ENCODE assay signal across 8 cellular contexts in the genomic region with DNA sequence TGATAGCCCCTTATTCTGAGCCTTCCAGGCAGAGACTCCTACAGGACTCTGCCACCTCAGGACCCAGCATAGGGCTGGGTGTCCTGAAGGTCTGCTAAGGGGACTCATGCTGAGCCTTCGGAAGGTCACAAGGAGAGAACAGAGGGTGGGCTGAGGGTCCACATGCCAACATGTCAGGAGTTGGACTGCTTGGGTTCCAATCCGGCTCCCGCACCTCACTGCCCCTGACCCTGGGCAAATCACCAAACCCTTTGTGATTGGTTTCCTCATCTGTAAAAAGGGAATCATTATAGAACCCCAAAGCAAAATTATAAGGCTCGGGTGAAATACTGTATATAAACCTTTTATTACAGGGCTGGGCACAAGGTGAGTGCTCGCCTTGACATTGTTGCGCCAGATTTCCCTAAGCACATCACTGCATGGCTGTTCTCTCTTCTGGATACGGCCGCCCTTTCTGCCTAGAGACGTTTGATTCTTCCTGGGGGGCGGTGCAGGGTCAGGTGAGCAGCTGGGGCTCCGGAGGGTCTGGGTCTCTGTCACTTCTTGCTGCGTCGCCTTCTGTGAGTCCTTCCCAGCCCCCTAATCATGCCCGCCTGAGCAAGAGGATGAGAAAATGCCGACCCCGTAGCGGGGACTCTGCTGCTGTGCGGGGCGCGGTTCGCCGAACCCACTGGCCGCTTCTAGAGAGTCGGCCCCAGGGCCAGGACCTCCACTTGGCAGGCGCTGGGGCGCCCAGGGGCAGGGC.
DNase-seq lines count a peak whose midpoint lies in the region; ATAC-seq, FAIRE-seq and TF ChIP-seq lines count a peak whose summit lies in the region.

No MANE protein-coding gene starts in this region.

- peak overlapping the region; percentile 99 for H3K4me2 ChIP-seq in GM12878 (ENCODE audit: control insufficient read depth, insufficient read depth)

- in situ Hi-C loops in GM12878 (cut with MboI) (no loop called here), GM13976 (cut with MboI; ENCODE audit: low sequenced_read_pairs, unreplicated experiment) (no loop called here)

- no peak for TF ChIP-seq POLR2A in GM12878 (IDR thresholded peaks at IDR 0.05; ENCODE audit: low read depth, low read length)
- no peak for TF ChIP-seq POLR2A in right lobe of liver (IDR thresholded peaks at IDR 0.05)
- no peak for TF ChIP-seq POLR2A in upper lobe of left lung (IDR thresholded peaks at IDR 0.05)

- H3K36me3 ChIP-seq in cardiac muscle cell (no peaks in the 10 kb centered on the region), GM12878 (ENCODE audit: control insufficient read depth in 2 of 2, insufficient read depth in 2 of 2, low read length in 1 of 2) (no peaks in the 10 kb centered on the region), right lobe of liver (no peaks in the 10 kb centered on the region), upper lobe of left lung (no peaks in the 10 kb centered on the region)

- H3K27ac ChIP-seq in cardiac muscle cell (no peak overlapping the region), GM12878 (ENCODE audit: control insufficient read depth, insufficient read depth) (no peak overlapping the region), right lobe of liver (peak overlapping the region; percentile 81 to 89 (median 83)), upper lobe of left lung (peak overlapping the region; percentile 86 to 93 (median 89))

- RAD21 ChIA-PET in GM12878 (lab: Charles Lee; ENCODE audit: unreplicated experiment), result interaction anchor here (0.9 to 1.3 kb wide), 2 partner anchors 72 to 75 kb away, joined by 4 to 7 read pairs; no protein-coding TSS in a partner anchor

- TF ChIP-seq CTCF in cardiac muscle cell (IDR thresholded peaks at IDR 0.05; ENCODE audit: low read depth, low read length), result no peak
- TF ChIP-seq CTCF in GM12878 (IDR thresholded peaks at IDR 0.05 in 2 of 3, conservative IDR thresholded peaks at IDR 0.05 in 1 of 3; ENCODE audit: control insufficient read depth in 2 of 3, extremely low read depth in 1 of 3, insufficient read depth in 1 of 3, low read depth in 3 of 3, low read length in 3 of 3), result no peak
- TF ChIP-seq CTCF in right lobe of liver (IDR thresholded peaks at IDR 0.05), result no peak
- no peak for TF ChIP-seq CTCF in upper lobe of left lung (IDR thresholded peaks at IDR 0.05)
- no peak for TF ChIP-seq CTCF in GM13976 (IDR thresholded peaks at IDR 0.05; ENCODE audit: borderline replicate concordance, control extremely low read depth, extremely low read depth, insufficient read depth, missing control alignments)

- peak overlapping the region; percentile 98 for H2AFZ ChIP-seq in GM12878 (ENCODE audit: control insufficient read depth, low read depth, low read length)

- WGBS in GM12878 (ENCODE audit: insufficient coverage, insufficient replicate concordance, low lambda C conversion rate, missing lambda C conversion rate), result 14% methylated on average over 26 of the region's 26 CpGs
- whole genome bisulfite sequencing in right lobe of liver (ENCODE audit: insufficient coverage, low coverage, low lambda C conversion rate, missing lambda C conversion rate), result 5% methylated on average over 15 of the region's 26 CpGs
- 31 to 33% methylated on average over 14 to 18 of the region's 26 CpGs for WGBS in upper lobe of left lung, 2 donors

- CTCF ChIA-PET in GM12878 (lab: Yijun Ruan, JAX), result interaction anchor here (0.6 to 1.8 kb wide), 5 partner anchors 69 to 491 kb away, joined by 3 to 9 read pairs (median 6); no protein-coding TSS in a partner anchor

- FAIRE-seq in GM12878 (lab: Jason Lieb, UNC), result no peak

- SMC1A ChIA-PET in GM12878 (lab: Charles Lee; ENCODE audit: uncharacterized antibody, unreplicated experiment), result interaction anchor here (1.1 to 1.2 kb wide), 2 partner anchors 22 to 69 kb away, joined by 4 read pairs; no protein-coding TSS in a partner anchor

- TF ChIP-seq RAD21 in GM12878 (IDR thresholded peaks at IDR 0.05; ENCODE audit: insufficient read depth, low read depth, low read length), result no peak

- ATAC-seq in GM12878 (peak; percentile 4; the same call in 2 of the 3 replicates), right lobe of liver (no peak), upper lobe of left lung (ENCODE audit: low FRiP score in 2 of 2) (peak in 1 of 2 donors; percentile 0)

- no peak for DNase-seq in cardiac muscle cell (ENCODE audit: low read depth in 1 of 2, low spot score in 1 of 2)
- DNase-seq in cardiac septum (ENCODE audit: low spot score), result no peak
- no peak for DNase-seq in GM12878 (ENCODE audit: low read depth, low spot score)
- peak in 1 of 3 donors; percentile 47 for DNase-seq in right lobe of liver
- peak in 1 of 2 donors; percentile 29 for DNase-seq in upper lobe of left lung
- no peak for DNase-seq in retina
- no peak for DNase-seq in GM13976 (ENCODE audit: low spot score)
- no peak for DNase-seq in occipital lobe (lab: John Stamatoyannopoulos, UW)

- peak overlapping the region; percentile 27 for H3K4me3 ChIP-seq in cardiac muscle cell
- H3K4me3 ChIP-seq in GM12878, result peak overlapping the region; percentile 76
- H3K4me3 ChIP-seq in right lobe of liver, result peak overlapping the region; percentile 50 to 65 (median 60)
- H3K4me3 ChIP-seq in upper lobe of left lung, result peak overlapping the region; percentile 40 to 66 (median 64)

- intact Hi-C loops in cardiac septum (cut with DNase I) (no loop called here), GM12878 (cut with micrococcal nuclease; ENCODE audit: unreplicated experiment) (no loop called here), right lobe of liver (cut with DNase I) (no loop called here)

- POLR2A ChIA-PET in GM12878 (lab: Charles Lee), result interaction anchor here (0.6 to 1.1 kb wide), 5 partner anchors 9 to 66 kb away, joined by 3 to 4 read pairs (median 3); no protein-coding TSS in a partner anchor

- no TSS peak for BruUV-seq in GM12878 (replicated peaks; lab: Mats Ljungman, UMichigan)

- H4K20me1 ChIP-seq in GM12878 (ENCODE audit: control insufficient read depth, insufficient read depth), result no peaks in the 10 kb centered on the region

- H3K79me2 ChIP-seq in GM12878 (ENCODE audit: control insufficient read depth, insufficient read depth, low read length), result no peaks in the 10 kb centered on the region

- H3K4me1 ChIP-seq in cardiac muscle cell (ENCODE audit: low read depth) (peaks cover 3% of the 10 kb centered on the region), GM12878 (ENCODE audit: control insufficient read depth, insufficient read depth, low read length) (peaks cover 4% of the 10 kb centered on the region; the same call in 1 of the 2 replicates), right lobe of liver (peaks cover 0 to 7% (median 0%) of the 10 kb centered on the region in 4 donors), upper lobe of left lung (peaks cover 14 to 27% (median 15%) of the 10 kb centered on the region in 4 donors)

- peak overlapping the region; percentile 59 for H3K9ac ChIP-seq in GM12878 (ENCODE audit: control insufficient read depth, insufficient read depth, low read length)

- TF ChIP-seq EP300 in GM12878 (IDR thresholded peaks at IDR 0.05; ENCODE audit: borderline replicate concordance in 1 of 2, control insufficient read depth in 1 of 2, low read depth in 2 of 2, low read length in 2 of 2) (no peak), upper lobe of left lung (IDR thresholded peaks at IDR 0.05) (no peak)

- H3K27me3 ChIP-seq in cardiac muscle cell (no peaks in the 10 kb centered on the region), GM12878 (replicated peaks in 1 of 2; ENCODE audit: control insufficient read depth in 2 of 2, insufficient read depth in 2 of 2, low read length in 1 of 2) (no peaks in the 10 kb centered on the region; a peak in 1 of 4 replicates), right lobe of liver (no peaks in the 10 kb centered on the region), upper lobe of left lung (no peaks in the 10 kb centered on the region)

- H3K9me3 ChIP-seq in cardiac muscle cell (ENCODE audit: low read depth) (no peaks in the 10 kb centered on the region), GM12878 (replicated peaks; ENCODE audit: control insufficient read depth, insufficient read depth, low read length) (no peaks in the 10 kb centered on the region), right lobe of liver (no peaks in the 10 kb centered on the region), upper lobe of left lung (no peaks in the 10 kb centered on the region)

TF ChIP-seq in GM12878, 131 proteins besides CTCF, POLR2A, EP300 and RAD21 (continues in another document):
- TF ChIP-seq RBBP5 (conservative IDR thresholded peaks at IDR 0.05) (no peak), ZNF384 (IDR thresholded peaks at IDR 0.05; ENCODE audit: borderline replicate concordance, low read depth, low read length) (no peak), BRCA1 (IDR thresholded peaks at IDR 0.05; ENCODE audit: low read depth, low read length) (no peak), SREBF1 (IDR thresholded peaks at IDR 0.05; ENCODE audit: low read length) (no peak), POLR2AphosphoS5 (IDR thresholded peaks at IDR 0.05; ENCODE audit: low read length) (no peak), CHD4 (IDR thresholded peaks at IDR 0.05) (no peak), EGR1 (IDR thresholded peaks at IDR 0.05; ENCODE audit: borderline replicate concordance in 1 of 2, low read depth in 2 of 2, low read length in 2 of 2) (no peak), HDAC6 (IDR thresholded peaks at IDR 0.05; ENCODE audit: unreplicated experiment) (no peak), POU2F2 (IDR thresholded peaks at IDR 0.05; ENCODE audit: borderline replicate concordance, low read depth, low read length) (no peak), SRF (IDR thresholded peaks at IDR 0.05; ENCODE audit: low read depth in 2 of 2, low read length in 2 of 2) (no peak), FOS (IDR thresholded peaks at IDR 0.05; ENCODE audit: borderline replicate concordance, extremely low read depth, insufficient read length) (no peak)
- TF ChIP-seq, protein P1, sequence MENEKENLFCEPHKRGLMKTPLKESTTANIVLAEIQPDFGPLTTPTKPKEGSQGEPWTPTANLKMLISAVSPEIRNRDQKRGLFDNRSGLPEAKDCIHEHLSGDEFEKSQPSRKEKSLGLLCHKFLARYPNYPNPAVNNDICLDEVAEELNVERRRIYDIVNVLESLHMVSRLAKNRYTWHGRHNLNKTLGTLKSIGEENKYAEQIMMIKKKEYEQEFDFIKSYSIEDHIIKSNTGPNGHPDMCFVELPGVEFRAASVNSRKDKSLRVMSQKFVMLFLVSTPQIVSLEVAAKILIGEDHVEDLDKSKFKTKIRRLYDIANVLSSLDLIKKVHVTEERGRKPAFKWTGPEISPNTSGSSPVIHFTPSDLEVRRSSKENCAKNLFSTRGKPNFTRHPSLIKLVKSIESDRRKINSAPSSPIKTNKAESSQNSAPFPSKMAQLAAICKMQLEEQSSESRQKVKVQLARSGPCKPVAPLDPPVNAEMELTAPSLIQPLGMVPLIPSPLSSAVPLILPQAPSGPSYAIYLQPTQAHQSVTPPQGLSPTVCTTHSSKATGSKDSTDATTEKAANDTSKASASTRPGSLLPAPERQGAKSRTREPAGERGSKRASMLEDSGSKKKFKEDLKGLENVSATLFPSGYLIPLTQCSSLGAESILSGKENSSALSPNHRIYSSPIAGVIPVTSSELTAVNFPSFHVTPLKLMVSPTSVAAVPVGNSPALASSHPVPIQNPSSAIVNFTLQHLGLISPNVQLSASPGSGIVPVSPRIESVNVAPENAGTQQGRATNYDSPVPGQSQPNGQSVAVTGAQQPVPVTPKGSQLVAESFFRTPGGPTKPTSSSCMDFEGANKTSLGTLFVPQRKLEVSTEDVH (IDR thresholded peaks at IDR 0.05; ENCODE audit: low read depth, partially characterized antibody), result no peak

Comparison
In these comparisons a context has a peak if more than half of its experiments do, and no peak if none do; other contexts are left out.
1. H3K27ac ChIP-seq: peak in right lobe of liver (3 of 3) and upper lobe of left lung (4 of 4); none in cardiac muscle cell (single experiment) and GM12878 (single experiment).
2. Peak in every context shown above with its lines, with median percentiles within 50 percentile points of each other: H3K4me3 ChIP-seq.